Comparison of ENCODE assay signal across 8 cellular contexts in the genomic region with DNA sequence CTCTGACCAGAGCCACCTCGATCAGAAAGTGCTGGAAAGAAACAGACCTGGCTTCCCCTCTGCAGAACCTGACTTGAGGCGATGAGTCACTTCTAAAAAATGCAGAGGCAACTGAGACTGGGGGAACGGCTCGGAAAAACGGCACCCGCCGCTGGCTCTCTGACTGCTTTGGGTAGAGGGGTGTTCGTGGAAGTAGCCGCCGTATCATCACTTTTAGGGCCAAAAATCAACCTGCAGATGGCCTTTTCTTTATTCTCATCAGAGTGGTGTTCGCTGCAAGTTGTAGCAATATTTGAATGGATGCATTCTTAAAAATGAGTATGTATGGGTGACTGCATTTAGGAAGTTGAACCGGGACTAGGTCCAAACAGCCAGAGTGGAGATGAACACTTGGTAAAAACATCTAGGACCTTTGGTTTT. TPM values are rescaled to one million over a fixed set of nuclear protein-coding genes. Genes with fewer than 3 reads are reported as not detected.
DNase-seq lines count a peak whose midpoint lies in the region; ATAC-seq and TF ChIP-seq lines count a peak whose summit lies in the region.

No MANE protein-coding gene starts in this region.

- TF ChIP-seq CTCF in RWPE2 (IDR thresholded peaks at IDR 0.05; ENCODE audit: poor library complexity, severe bottlenecking) (no peak), lower lobe of right lung (IDR thresholded peaks at IDR 0.05) (no peak), thyroid gland (IDR thresholded peaks at IDR 0.05) (no peak)

- intact Hi-C loops in lower lobe of right lung (cut with DNase I) = no loop called here
- intact Hi-C loops in thyroid gland (cut with DNase I) = loop anchor here (10.0 kb wide), 1 partner anchor 109 kb away; a partner anchor contains a TSS

- H3K9me3 ChIP-seq in RWPE2 (ENCODE audit: severe bottlenecking) (no peaks in the 10 kb centered on the region), lower lobe of right lung (no peaks in the 10 kb centered on the region), thyroid gland (no peaks in the 10 kb centered on the region)

- peak in 1 of 2 donors; percentile 61 for TF ChIP-seq POLR2A in thyroid gland (IDR thresholded peaks at IDR 0.05)

- ATAC-seq in RWPE2 (ENCODE audit: low read depth) (peak; percentile 64), lower lobe of right lung (peak; percentile 69 to 90), HG02884 (IDR thresholded peaks at IDR 0.05; ENCODE audit: unreplicated experiment) (no peak)

- no peaks in the 10 kb centered on the region for H3K27me3 ChIP-seq in RWPE2 (ENCODE audit: insufficient read depth, poor library complexity, severe bottlenecking)
- H3K27me3 ChIP-seq in lower lobe of right lung (ENCODE audit: low read depth) = no peaks in the 10 kb centered on the region
- H3K27me3 ChIP-seq in thyroid gland = no peaks in the 10 kb centered on the region

- H3K36me3 ChIP-seq in RWPE2 (ENCODE audit: low read depth) = no peaks in the 10 kb centered on the region; the same call in 1 of the 2 replicates
- H3K36me3 ChIP-seq in lower lobe of right lung = no peaks in the 10 kb centered on the region
- H3K36me3 ChIP-seq in thyroid gland = no peaks in the 10 kb centered on the region

- DNase-seq in stimulated activated CD4-positive, alpha-beta T cell treated with anti-CD3 and anti-CD28 coated beads, Interleukin-15, amount 100 ng/mL, for 24 hours = peak; percentile 28
- DNase-seq in stimulated activated CD4-positive, alpha-beta T cell treated with anti-CD3 and anti-CD28 coated beads, Interleukin-1b, Interleukin-23, amount 100 ng/mL, for 48 hours = no peak
- DNase-seq in RWPE2 (ENCODE audit: low spot score) = peak; percentile 67
- peak; percentile 70 for DNase-seq in ecto neural progenitor cell (ENCODE audit: low spot score)
- DNase-seq in lower lobe of right lung = no peak
- peak; percentile 73 to 75 for DNase-seq in thyroid gland
- no peak for DNase-seq in NCI-H1436 (lab: John Stamatoyannopoulos, UW)

- H3K4me1 ChIP-seq in RWPE2 (ENCODE audit: insufficient read depth, poor library complexity, severe bottlenecking) = peaks cover 18% of the 10 kb centered on the region
- H3K4me1 ChIP-seq in lower lobe of right lung = peaks cover 9% of the 10 kb centered on the region
- peaks cover 4 to 5% of the 10 kb centered on the region in 2 donors for H3K4me1 ChIP-seq in thyroid gland

- H3K4me3 ChIP-seq in RWPE2 (ENCODE audit: severe bottlenecking) = peak overlapping the region; percentile 66
- H3K4me3 ChIP-seq in lower lobe of right lung = peak overlapping the region; percentile 56
- peak overlapping the region in 2 of 3 donors; percentile 12 to 81 for H3K4me3 ChIP-seq in thyroid gland (replicated peaks in 1 of 3)

- WGBS in thyroid gland, 2 donors = 0 to 2% methylated on average over 11 to 12 of the region's 12 CpGs

- H3K27ac ChIP-seq in RWPE2 (ENCODE audit: poor library complexity, severe bottlenecking) (peak overlapping the region; percentile 73), lower lobe of right lung (peak overlapping the region; percentile 21), thyroid gland (peak overlapping the region; percentile 90 to 95 (median 92))

RNA-seq across cellular contexts. Expression of a gene that starts 0.8 kb away (rescaled TPM):
- total RNA-seq in lower lobe of right lung (4.7 TPM), thyroid gland (10 to 100 TPM in 2 of 4 donors, 1 to 10 TPM in 2; 3.2 to 16.2 (median 10.6) TPM)

Comparison
In these comparisons a context has a peak if more than half of its experiments do, and no peak if none do; other contexts are left out.
1. DNase-seq: peak in stimulated activated CD4-positive, alpha-beta T cell treated with anti-CD3 and anti-CD28 coated beads, Interleukin-15, amount 100 ng/mL, for 24 hours (single experiment), RWPE2 (single experiment), ecto neural progenitor cell (single experiment) and thyroid gland (2 of 2); none in stimulated activated CD4-positive, alpha-beta T cell treated with anti-CD3 and anti-CD28 coated beads, Interleukin-1b, Interleukin-23, amount 100 ng/mL, for 48 hours (single experiment), lower lobe of right lung (single experiment) and NCI-H1436 (single experiment).
2. H3K27ac ChIP-seq: peak in every context shown above with its lines; median percentile 92 in thyroid gland; 73 in RWPE2; 21 in lower lobe of right lung.
3. Peak in every context shown above with its lines, with median percentiles within 50 percentile points of each other: H3K4me3 ChIP-seq.